In the genomic region with DNA sequence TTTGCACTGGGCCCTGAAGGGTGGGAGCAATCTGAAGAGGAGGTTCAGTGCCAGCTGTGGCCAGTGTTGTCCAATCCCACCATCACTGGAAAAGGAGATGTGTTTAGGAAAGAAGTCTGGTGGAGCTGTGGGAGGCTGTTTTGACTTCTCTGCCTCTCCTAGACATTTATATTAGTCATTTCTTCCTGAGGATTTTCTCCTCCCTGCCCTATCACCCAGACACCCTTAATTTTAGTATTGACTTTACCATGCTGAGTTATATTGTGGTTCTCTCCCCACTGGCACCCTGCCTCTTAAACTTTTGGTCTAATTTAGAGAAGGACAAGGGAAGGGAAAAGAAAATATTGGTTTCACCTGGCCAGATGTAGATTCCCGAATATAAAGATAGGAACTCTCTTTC, we compare ENCODE assay signal across 22 cellular contexts.
"Had no signal": no experiment of that assay in that cellular context is flagged by ENCODE, and none has a peak within 500 bp of the region (broad histone marks: within the 10 kb centered on the region; RNA-seq: fewer than 3 reads in every experiment).

No MANE protein-coding gene starts in this region.

- H3K4me3 Mint-ChIP-seq: activated B cell treated with CpG ODN at 0.5 μM for 24 hours; activated CD4-positive, alpha-beta memory T cell treated with anti-CD3 and anti-CD28 coated beads, Interleukin-2, amount 10 ng/mL, durations not matched to agents 7 days and 5 days; central memory CD8-positive, alpha-beta T cell; nephron progenitor cell; T-cell had no signal

- H3K9me3 Mint-ChIP-seq: central memory CD8-positive, alpha-beta T cell had no signal

- ATAC-seq: heart right ventricle; stimulated activated naive CD8-positive, alpha-beta T cell treated with anti-CD3 and anti-CD28 coated beads, Interleukin-15, Interleukin-2, amounts not matched to agents 100 U/mL and 50 U/mL, for 24 hours; T-cell had no signal

- H3K36me3 ChIP-seq: heart right ventricle, left ventricle myocardium inferior, tibial nerve had no signal

- H3K27me3 Mint-ChIP-seq: activated B cell treated with CpG ODN at 0.5 μM for 24 hours; activated CD4-positive, alpha-beta memory T cell treated with anti-CD3 and anti-CD28 coated beads, Interleukin-2, amount 10 ng/mL, durations not matched to agents 7 days and 5 days; central memory CD8-positive, alpha-beta T cell; T-cell had no signal

- H3K4me1 Mint-ChIP-seq: activated B cell treated with CpG ODN at 0.5 μM for 24 hours; activated CD4-positive, alpha-beta memory T cell treated with anti-CD3 and anti-CD28 coated beads, Interleukin-2, amount 10 ng/mL, durations not matched to agents 7 days and 5 days; nephron progenitor cell had no signal

- H3K27ac ChIP-seq: coronary artery, heart right ventricle, left ventricle myocardium inferior, tibial nerve had no signal

- H3K9me3 ChIP-seq: left ventricle myocardium inferior had no signal

- H3K4me3 ChIP-seq: coronary artery, heart right ventricle, left ventricle myocardium inferior, tibial nerve had no signal

- DNase-seq: activated B cell treated with CpG ODN at 0.5 μM for 24 hours; activated CD4-positive, alpha-beta memory T cell treated with anti-CD3 and anti-CD28 coated beads, Interleukin-2, amount 10 ng/mL, durations not matched to agents 7 days and 5 days; activated CD4-positive, alpha-beta T cell treated with anti-CD3 and anti-CD28 coated beads for 48 hours; activated naive CD4-positive, alpha-beta T cell treated with Interleukin-2 at 50 U/mL for 16 hours; activated T-cell treated with anti-CD3 and anti-CD28 coated beads, Interleukin-2, amount 50 U/mL, for 1 hour; anterior cingulate cortex; erythroblast; heart right ventricle; kidney glomerular epithelial cell; left ventricle myocardium inferior; mammary epithelial cell; nephron progenitor cell; nucleus accumbens; stimulated activated CD4-positive, alpha-beta T cell treated with anti-CD3 and anti-CD28 coated beads, Interleukin-12 subunit alpha, Interleukin-12 subunit beta, amount 100 ng/mL, for 4 hours; stimulated activated CD4-positive, alpha-beta T cell treated with anti-CD3 and anti-CD28 coated beads, Interleukin-1b, Interleukin-23, amount 100 ng/mL, for 48 hours; stimulated activated naive CD8-positive, alpha-beta T cell treated with anti-CD3 and anti-CD28 coated beads, Interleukin-15, Interleukin-2, amounts not matched to agents 100 U/mL and 50 U/mL, for 24 hours; T-cell; T-helper 9 cell had no signal

- H3K27ac Mint-ChIP-seq: activated B cell treated with CpG ODN at 0.5 μM for 24 hours; activated CD4-positive, alpha-beta memory T cell treated with anti-CD3 and anti-CD28 coated beads, Interleukin-2, amount 10 ng/mL, durations not matched to agents 7 days and 5 days; activated T-helper 2 cell treated with anti-CD3 and anti-CD28 coated beads, Interferon-gamma antibody, Interleukin-2, Interleukin-4, amounts not matched to agents 10 μg/mL and 5 μg/mL and 100 μg/mL, durations not matched to agents 14 hours and 24 hours and 36 hours; nephron progenitor cell; T-cell had no signal

- H3K27me3 ChIP-seq: heart right ventricle, tibial nerve had no signal
